23 cellular contexts compared by ENCODE assay signal in genomic region chr1:153908071-153908470, GRCh38.
"Had no signal": no experiment of that assay in that cellular context is flagged by ENCODE, and none has a peak within 500 bp of the region (broad histone marks: within the 10 kb centered on the region; RNA-seq: fewer than 3 reads in every experiment).

No MANE protein-coding gene starts in this region.

- H3K9me3 Mint-ChIP-seq: immature natural killer cell; natural killer cell treated with Interleukin-12 subunit alpha and Interleukin-12 subunit beta and Interleukin-15 and Interleukin-18, amount 100 ng/mL, for 72 hours; neural crest cell; stimulated activated effector memory CD8-positive, alpha-beta T cell treated with anti-CD3 and anti-CD28 coated beads, Interleukin-12 subunit alpha, Interleukin-12 subunit beta, amount 100 ng/mL, for 72 hours had no signal

- H3K4me1 ChIP-seq: uterus had no signal

- H3K4me3 ChIP-seq: dorsolateral prefrontal cortex, lower lobe of right lung, psoas muscle, sigmoid colon, thoracic aorta, tibial nerve, upper lobe of right lung, uterus had no signal

- H3K4me3 Mint-ChIP-seq: immature natural killer cell; natural killer cell treated with Interleukin-12 subunit alpha and Interleukin-12 subunit beta and Interleukin-15 and Interleukin-18, amount 100 ng/mL, for 72 hours; neural crest cell; stimulated activated effector memory CD8-positive, alpha-beta T cell treated with anti-CD3 and anti-CD28 coated beads, Interleukin-12 subunit alpha, Interleukin-12 subunit beta, amount 100 ng/mL, for 72 hours had no signal

- H3K27me3 Mint-ChIP-seq: natural killer cell treated with Interleukin-12 subunit alpha and Interleukin-12 subunit beta and Interleukin-15 and Interleukin-18, amount 100 ng/mL, for 72 hours had no signal

- ATAC-seq: left ventricle myocardium superior; lower lobe of right lung; natural killer cell treated with Interleukin-12 subunit alpha and Interleukin-12 subunit beta and Interleukin-15 and Interleukin-18, amount 100 ng/mL, for 72 hours; psoas muscle; right cardiac atrium; stimulated activated effector memory CD8-positive, alpha-beta T cell treated with anti-CD3 and anti-CD28 coated beads, Interleukin-12 subunit alpha, Interleukin-12 subunit beta, amount 100 ng/mL, for 72 hours; upper lobe of right lung had no signal

- H3K27ac Mint-ChIP-seq: natural killer cell treated with Interleukin-12 subunit alpha and Interleukin-12 subunit beta and Interleukin-15 and Interleukin-18, amount 100 ng/mL, for 72 hours; stimulated activated effector memory CD8-positive, alpha-beta T cell treated with anti-CD3 and anti-CD28 coated beads, Interleukin-12 subunit alpha, Interleukin-12 subunit beta, amount 100 ng/mL, for 72 hours had no signal

- H3K27me3 ChIP-seq: dorsolateral prefrontal cortex, sigmoid colon, tibial nerve, upper lobe of right lung, uterus had no signal

- H3K9me3 ChIP-seq: lower lobe of right lung, psoas muscle, sigmoid colon, thoracic aorta, tibial nerve, upper lobe of right lung, uterus had no signal

- H3K36me3 ChIP-seq: uterus had no signal

- DNase-seq: cortex of kidney; dorsolateral prefrontal cortex; effector CD4-positive, alpha-beta T cell; hypothalamus; immature natural killer cell; islet precursor cell; kidney glomerular epithelial cell; left ventricle myocardium superior; lower lobe of right lung; psoas muscle; right cardiac atrium; sigmoid colon; stimulated activated CD4-positive, alpha-beta T cell treated with anti-CD3 and anti-CD28 coated beads, Interleukin-2, amount 100 ng/mL, for 24 hours; stimulated activated CD4-positive, alpha-beta T cell treated with anti-CD3 and anti-CD28 coated beads, Interleukin-4, amount 100 ng/mL, for 24 hours; stimulated activated naive CD4-positive, alpha-beta T cell treated with Interleukin-2 at 50 U/mL for 16 hours; upper lobe of right lung; uterus had no signal

- FAIRE-seq: frontal cortex had no signal

- H3K27ac ChIP-seq: dorsolateral prefrontal cortex, lower lobe of right lung, psoas muscle, sigmoid colon, thoracic aorta, tibial nerve, upper lobe of right lung, uterus had no signal
